In the genomic region with DNA sequence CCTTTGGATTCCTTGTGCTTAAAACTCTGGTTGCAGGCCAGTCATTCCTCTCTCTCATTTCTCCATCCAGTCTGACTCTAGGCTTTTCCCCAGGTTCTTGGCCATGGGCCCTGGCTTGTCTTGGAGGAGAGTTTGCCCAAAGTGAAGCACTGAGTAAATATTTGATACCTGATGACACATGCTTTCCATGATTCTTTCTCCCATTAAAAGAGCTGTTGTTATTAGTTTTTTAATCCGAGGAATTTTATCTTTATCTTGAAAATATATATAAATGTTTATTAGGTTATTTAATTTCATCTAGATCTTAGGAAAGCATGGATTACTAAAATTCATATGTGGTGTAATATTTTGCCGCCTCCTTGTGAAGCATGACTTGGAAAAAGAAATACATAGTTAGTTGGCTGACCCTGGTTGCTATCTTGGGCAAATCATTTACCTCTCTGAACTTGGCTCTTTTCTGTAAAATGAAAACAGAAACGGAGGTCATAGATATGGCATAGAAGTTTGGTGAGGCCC, we compare ENCODE assay signal across 12 cellular contexts.
A peak's percentile ranks its signal among the peaks of the same experiment; 100 is the strongest.
DNase-seq lines count a peak whose midpoint lies in the region; ATAC-seq and TF ChIP-seq lines count a peak whose summit lies in the region.
"Had no signal": no experiment of that assay in that cellular context is flagged by ENCODE, and none has a peak within 500 bp of the region (broad histone marks: within the 10 kb centered on the region; RNA-seq: fewer than 3 reads in every experiment).

No MANE protein-coding gene starts in this region.

- WGBS in esophagus muscularis mucosa, result 30% methylated on average over 3 of the region's 3 CpGs

- peaks cover 0 to 27% (median 22%) of the 10 kb centered on the region in 4 donors for H3K4me1 ChIP-seq in esophagus muscularis mucosa

- H3K36me3 ChIP-seq in esophagus muscularis mucosa, result no peaks in the 10 kb centered on the region

- no peak for TF ChIP-seq POLR2A in esophagus muscularis mucosa (IDR thresholded peaks at IDR 0.05; ENCODE audit: low read depth)

- H3K4me3 ChIP-seq in esophagus muscularis mucosa, result no peak overlapping the region

- no peak for ATAC-seq in activated naive CD4-positive, alpha-beta T cell treated with anti-CD3 and anti-CD28 coated beads, Interleukin-2, amount 50 U/mL, for 72 hours

- H3K36me3 Mint-ChIP-seq in activated naive CD4-positive, alpha-beta T cell treated with anti-CD3 and anti-CD28 coated beads, Interleukin-2, amount 50 U/mL, for 72 hours, result no peaks in the 10 kb centered on the region

- intact Hi-C loops in esophagus muscularis mucosa (cut with DNase I), result no loop called here

- no peaks in the 10 kb centered on the region for H3K27me3 ChIP-seq in esophagus muscularis mucosa

- TF ChIP-seq CTCF in esophagus muscularis mucosa (IDR thresholded peaks at IDR 0.05), result no peak

- DNase-seq in AG08395 (ENCODE audit: low spot score), result peak; percentile 74
- DNase-seq in NCI-H446 treated with DMSO at 0.1 percent for 48 hours (lab: John Stamatoyannopoulos, UW), result peak; percentile 12
- no peak for DNase-seq in esophagus muscularis mucosa (ENCODE audit: extremely low spot score)
- peak; percentile 74 for DNase-seq in mucosa of gallbladder (ENCODE audit: low spot score)
- no peak for DNase-seq in activated T-cell treated with anti-CD3 and anti-CD28 coated beads, Interleukin-2, amount 50 U/mL, for 1 hour
- DNase-seq in activated naive CD4-positive, alpha-beta T cell treated with anti-CD3 and anti-CD28 coated beads, Interleukin-2, amount 50 U/mL, for 72 hours (ENCODE audit: low spot score in 2 of 2), result no peak
- DNase-seq in NCI-H1694 treated with DMSO at 0.1 percent for 48 hours (lab: John Stamatoyannopoulos, UW), result no peak
- no peak for DNase-seq in activated CD4-positive, alpha-beta T cell treated with anti-CD3 and anti-CD28 coated beads for 4 hours
- DNase-seq: activated CD4-positive, alpha-beta T cell treated with anti-CD3 and anti-CD28 coated beads, Interleukin-2, amount 50 U/mL, for 1 hour; COR-L47; KG1; OCI-M1 had no signal

- H3K27ac Mint-ChIP-seq in activated naive CD4-positive, alpha-beta T cell treated with anti-CD3 and anti-CD28 coated beads, Interleukin-2, amount 50 U/mL, for 72 hours, result no peak overlapping the region

- H3K27ac ChIP-seq in esophagus muscularis mucosa (replicated peaks in 1 of 4), result peak overlapping the region in 3 of 4 donors; percentile 5 to 52 (median 7)

- TF ChIP-seq EP300 in esophagus muscularis mucosa (IDR thresholded peaks at IDR 0.05), result no peak

- H3K9me3 Mint-ChIP-seq in activated naive CD4-positive, alpha-beta T cell treated with anti-CD3 and anti-CD28 coated beads, Interleukin-2, amount 50 U/mL, for 72 hours, result peaks cover 4 to 5% of the 10 kb centered on the region in 2 donors

- no peaks in the 10 kb centered on the region for H3K9me3 ChIP-seq in esophagus muscularis mucosa

Comparison
In these comparisons a context has a peak if more than half of its experiments do, and no peak if none do; other contexts are left out.
1. DNase-seq: peak in AG08395 (single experiment), NCI-H446 treated with DMSO at 0.1 percent for 48 hours (single experiment) and mucosa of gallbladder (single experiment); none in esophagus muscularis mucosa (single experiment), activated T-cell treated with anti-CD3 and anti-CD28 coated beads, Interleukin-2, amount 50 U/mL, for 1 hour (single experiment), activated naive CD4-positive, alpha-beta T cell treated with anti-CD3 and anti-CD28 coated beads, Interleukin-2, amount 50 U/mL, for 72 hours (0 of 2), NCI-H1694 treated with DMSO at 0.1 percent for 48 hours (single experiment) and activated CD4-positive, alpha-beta T cell treated with anti-CD3 and anti-CD28 coated beads for 4 hours (0 of 2).